In genomic region chr11:33779849-33780528, GRCh38 we compare ENCODE assay signal across 10 cellular contexts. TPM values are rescaled to one million over a fixed set of nuclear protein-coding genes. Genes with fewer than 3 reads are reported as not detected.
DNase-seq lines count a peak whose midpoint lies in the region; ATAC-seq and TF ChIP-seq lines count a peak whose summit lies in the region.
"Had no signal": no experiment of that assay in that cellular context is flagged by ENCODE, and none has a peak within 500 bp of the region (broad histone marks: within the 10 kb centered on the region; RNA-seq: fewer than 3 reads in every experiment).

No MANE protein-coding gene starts in this region.

- no peaks in the 10 kb centered on the region for H3K9me3 ChIP-seq in thoracic aorta

- ATAC-seq in thoracic aorta (ENCODE audit: insufficient number of reproducible peaks, low FRiP score, low read depth) (peak; percentile 70), HG02571 (IDR thresholded peaks at IDR 0.05; ENCODE audit: unreplicated experiment) (no peak)

- no peaks in the 10 kb centered on the region for H3K36me3 Mint-ChIP-seq in HFFc6 (ENCODE audit: low read depth)

- peaks cover 4 to 24% of the 10 kb centered on the region in 2 donors for H3K4me1 ChIP-seq in thoracic aorta (ENCODE audit: control insufficient read depth in 1 of 2, low read depth in 2 of 2)

- no peaks in the 10 kb centered on the region for H3K36me3 ChIP-seq in thoracic aorta

- no peaks in the 10 kb centered on the region for H3K9me3 Mint-ChIP-seq in HFFc6

- no peak overlapping the region for H3K4me3 ChIP-seq in cardiac fibroblast (replicated peaks in 1 of 2; ENCODE audit: low read depth in 2 of 2, low read length in 2 of 2)
- no peak overlapping the region for H3K4me3 ChIP-seq in thoracic aorta
- H3K4me3 ChIP-seq: SK-N-MC had no signal

- no peak for TF ChIP-seq CTCF in HFFc6 (IDR thresholded peaks at IDR 0.05)
- no peak for TF ChIP-seq CTCF in cardiac fibroblast (IDR thresholded peaks at IDR 0.05; ENCODE audit: low read depth, low read length)
- TF ChIP-seq CTCF in thoracic aorta (IDR thresholded peaks at IDR 0.05): no peak

- peaks cover 41% of the 10 kb centered on the region for H3K4me1 Mint-ChIP-seq in HFFc6 (ENCODE audit: low read depth)

- peaks cover 4% of the 10 kb centered on the region; the same call in 1 of the 2 replicates for H3K27me3 Mint-ChIP-seq in HFFc6 (ENCODE audit: insufficient read depth)

- H3K4me3 Mint-ChIP-seq in HFFc6: peak overlapping the region; percentile 52

- DNase-seq in HFFc6 (peak; percentile 65), cardiac fibroblast (ENCODE audit: low read depth in 2 of 2) (peak; percentile 82 to 86), kidney glomerular epithelial cell (lab: John Stamatoyannopoulos, UW) (peak; percentile 64), thoracic aorta (ENCODE audit: low spot score) (no peak), NCI-H524 (lab: John Stamatoyannopoulos, UW) (no peak), NCI-H1694 (lab: John Stamatoyannopoulos, UW) (no peak)
- DNase-seq: activated CD4-positive, CD25-positive, alpha-beta regulatory T cell treated with anti-CD3 and anti-CD28 coated beads, Interleukin-2, amount 50 U/mL, for 72 hours; NCI-H446 treated with DMSO at 0.1 percent for 48 hours had no signal

- peak overlapping the region; percentile 56 for H3K27ac Mint-ChIP-seq in HFFc6

- H3K27ac ChIP-seq in thoracic aorta: no peak overlapping the region
- H3K27ac ChIP-seq: SK-N-MC had no signal

- no peaks in the 10 kb centered on the region for H3K27me3 ChIP-seq in thoracic aorta (replicated peaks; ENCODE audit: insufficient read depth)

RNA-seq across cellular contexts. Expression of gene FBXO3, which starts 5.7 kb away (rescaled TPM):
- 10 to 100 TPM; 25.3 to 30.0 (median 27.3) TPM for total RNA-seq in HFFc6 (2021; fragmentation: NEBNext Ultra II Directional; extraction: Animal tissue kit (Norgen Biotek cat#: 25700))
- 10 to 100 TPM; 35.1 to 73.8 TPM for total RNA-seq in thoracic aorta

RNA-seq across cellular contexts. Expression of gene CD59, which starts 43.8 kb away (rescaled TPM):
- 1,000 to 10,000 TPM; 1,095 to 1,408 (median 1,232) TPM for total RNA-seq in HFFc6 (2021; fragmentation: NEBNext Ultra II Directional; extraction: Animal tissue kit (Norgen Biotek cat#: 25700))
- 100 to 1,000 TPM; 368 to 529 TPM for total RNA-seq in thoracic aorta

Comparison
In these comparisons a context has a peak if more than half of its experiments do, and no peak if none do; other contexts are left out.
1. DNase-seq: peak in HFFc6 (single experiment), cardiac fibroblast (2 of 2) and kidney glomerular epithelial cell (single experiment); none in thoracic aorta (single experiment), NCI-H524 (0 of 2) and NCI-H1694 (single experiment).